Comparison of ENCODE assay signal across 8 cellular contexts in the genomic region with DNA sequence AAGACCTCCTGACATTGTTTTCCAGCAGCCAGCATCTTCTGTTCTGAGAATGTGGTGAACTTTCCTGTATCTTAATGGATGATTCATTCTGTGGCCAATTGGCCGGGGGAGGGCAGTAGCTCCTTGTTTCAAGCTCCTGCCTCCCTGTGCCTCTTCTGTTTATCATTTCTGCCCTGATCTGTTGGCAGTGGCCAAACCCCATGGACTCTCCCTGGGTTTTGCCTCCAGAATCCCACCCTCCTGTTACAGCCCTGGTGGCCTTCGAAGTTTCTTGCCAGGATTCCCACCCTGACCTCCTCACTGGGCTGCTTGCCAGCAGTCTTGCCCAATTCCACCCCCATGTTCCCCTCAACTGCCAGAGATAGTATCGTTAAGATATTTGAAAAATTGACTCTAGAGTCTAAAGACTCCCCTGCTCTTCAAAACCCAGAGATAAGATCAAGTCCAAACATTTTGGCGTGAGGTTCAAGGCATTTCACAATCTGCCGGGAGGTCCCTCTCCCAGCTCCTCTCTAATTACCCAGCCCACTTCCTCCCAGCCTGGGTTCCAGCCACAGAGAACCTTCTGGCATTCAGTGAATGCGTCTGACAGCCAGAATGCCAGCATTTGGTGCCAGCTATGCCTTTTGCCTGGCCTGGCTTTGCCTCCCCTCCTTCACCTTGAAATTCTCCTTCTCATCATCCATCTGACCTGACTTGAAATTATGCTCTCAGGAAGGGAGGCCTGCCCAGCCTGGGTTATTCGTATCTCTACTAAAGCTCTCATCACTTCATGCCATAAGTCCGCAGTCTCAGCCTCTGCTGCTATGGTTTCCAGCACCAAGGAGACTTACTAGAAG. TPM values are rescaled to one million over a fixed set of nuclear protein-coding genes. Genes with fewer than 3 reads are reported as not detected.
DNase-seq lines count a peak whose midpoint lies in the region; ATAC-seq and TF ChIP-seq lines count a peak whose summit lies in the region.

No MANE protein-coding gene starts in this region.

- peak overlapping the region; percentile 67 to 86 (median 84) for H3K27ac ChIP-seq in gastroesophageal sphincter

- H3K36me3 Mint-ChIP-seq in activated CD8-positive, alpha-beta memory T cell treated with anti-CD3 and anti-CD28 coated beads, Interleukin-2, amount 10 ng/mL, durations not matched to agents 7 days and 5 days: no peaks in the 10 kb centered on the region

- TF ChIP-seq EP300 in gastroesophageal sphincter (IDR thresholded peaks at IDR 0.05): no peak

- H3K4me3 Mint-ChIP-seq in activated CD8-positive, alpha-beta memory T cell treated with anti-CD3 and anti-CD28 coated beads, Interleukin-2, amount 10 ng/mL, durations not matched to agents 7 days and 5 days: no peak overlapping the region

- TF ChIP-seq POLR2A in gastroesophageal sphincter (IDR thresholded peaks at IDR 0.05): no peak

- H3K27me3 Mint-ChIP-seq in activated CD8-positive, alpha-beta memory T cell treated with anti-CD3 and anti-CD28 coated beads, Interleukin-2, amount 10 ng/mL, durations not matched to agents 7 days and 5 days: peaks cover 12% of the 10 kb centered on the region

- no peaks in the 10 kb centered on the region for H3K27me3 ChIP-seq in gastroesophageal sphincter

- CTCF ChIA-PET in activated CD8-positive, alpha-beta memory T cell treated with anti-CD3 and anti-CD28 coated beads, Interleukin-2, amount 10 ng/mL, durations not matched to agents 7 days and 5 days (lab: Charles Lee): interaction anchor here (0.7 to 0.9 kb wide), 2 partner anchors 23 to 143 kb away, joined by 3 read pairs; no protein-coding TSS in a partner anchor

- DNase-seq in activated CD8-positive, alpha-beta memory T cell treated with anti-CD3 and anti-CD28 coated beads, Interleukin-2, amount 10 ng/mL, durations not matched to agents 7 days and 5 days: peak; percentile 47
- no peak for DNase-seq in activated CD8-positive, alpha-beta memory T cell treated with anti-CD3 and anti-CD28 coated beads, Interleukin-2, amount 50 U/mL, for 4 hours
- DNase-seq in T1000 (lab: John Stamatoyannopoulos, UW): peak; percentile 59
- DNase-seq in skeletal muscle cell (ENCODE audit: low read depth): peak; percentile 99
- no peak for DNase-seq in midbrain (lab: John Stamatoyannopoulos, UW)
- no peak for DNase-seq in NCI-H524 treated with DMSO at 0.1 percent for 48 hours (lab: John Stamatoyannopoulos, UW)
- no peak for DNase-seq in effector CD8-positive, alpha-beta T cell (lab: John Stamatoyannopoulos, UW)

- WGBS in gastroesophageal sphincter (ENCODE audit: low coverage in 1 of 2), 2 donors: 29 to 55% methylated on average over 6 of the region's 8 CpGs

- H3K9me3 Mint-ChIP-seq in activated CD8-positive, alpha-beta memory T cell treated with anti-CD3 and anti-CD28 coated beads, Interleukin-2, amount 10 ng/mL, durations not matched to agents 7 days and 5 days (ENCODE audit: low read depth): no peaks in the 10 kb centered on the region

- TF ChIP-seq CTCF in gastroesophageal sphincter (IDR thresholded peaks at IDR 0.05): peak in 2 of 4 experiments; percentile 11 to 56

- no peak overlapping the region for H3K27ac Mint-ChIP-seq in activated CD8-positive, alpha-beta memory T cell treated with anti-CD3 and anti-CD28 coated beads, Interleukin-2, amount 10 ng/mL, durations not matched to agents 7 days and 5 days

- H3K36me3 ChIP-seq in gastroesophageal sphincter: no peaks in the 10 kb centered on the region

- no peaks in the 10 kb centered on the region for H3K9me3 ChIP-seq in gastroesophageal sphincter

- peak; percentile 45 for ATAC-seq in activated CD8-positive, alpha-beta memory T cell treated with anti-CD3 and anti-CD28 coated beads, Interleukin-2, amount 10 ng/mL, durations not matched to agents 7 days and 5 days
- ATAC-seq in gastroesophageal sphincter: peak; percentile 89

- peaks cover 25 to 62% (median 40%) of the 10 kb centered on the region in 3 donors for H3K4me1 ChIP-seq in gastroesophageal sphincter

- peaks cover 16% of the 10 kb centered on the region for H3K4me1 Mint-ChIP-seq in activated CD8-positive, alpha-beta memory T cell treated with anti-CD3 and anti-CD28 coated beads, Interleukin-2, amount 10 ng/mL, durations not matched to agents 7 days and 5 days

- H3K4me3 ChIP-seq in gastroesophageal sphincter (no peak overlapping the region), skeletal muscle cell (ENCODE audit: low read depth, low read length) (no peak overlapping the region)

RNA-seq across cellular contexts. Expression of gene TXNRD1, which starts 37.7 kb away (rescaled TPM):
- 100 to 1,000 TPM; 109 to 118 TPM for total RNA-seq in activated CD8-positive, alpha-beta memory T cell treated with anti-CD3 and anti-CD28 coated beads, Interleukin-2, amount 10 ng/mL, durations not matched to agents 7 days and 5 days
- 100 to 1,000 TPM; 230 to 458 (median 305) TPM for total RNA-seq in gastroesophageal sphincter

RNA-seq across cellular contexts. Expression of gene NFYB, which starts 39.9 kb away (rescaled TPM):
- total RNA-seq in activated CD8-positive, alpha-beta memory T cell treated with anti-CD3 and anti-CD28 coated beads, Interleukin-2, amount 10 ng/mL, durations not matched to agents 7 days and 5 days: 10 to 100 TPM; 23.8 to 24.2 TPM
- 100 to 1,000 TPM in 1 of 4 donors, 10 to 100 TPM in 3; 63.7 to 112 (median 78.7) TPM for total RNA-seq in gastroesophageal sphincter

Comparison
In these comparisons a context has a peak if more than half of its experiments do, and no peak if none do; other contexts are left out.
1. DNase-seq: peak in activated CD8-positive, alpha-beta memory T cell treated with anti-CD3 and anti-CD28 coated beads, Interleukin-2, amount 10 ng/mL, durations not matched to agents 7 days and 5 days (single experiment), T1000 (single experiment) and skeletal muscle cell (single experiment); none in activated CD8-positive, alpha-beta memory T cell treated with anti-CD3 and anti-CD28 coated beads, Interleukin-2, amount 50 U/mL, for 4 hours (single experiment), midbrain (single experiment), NCI-H524 treated with DMSO at 0.1 percent for 48 hours (single experiment) and effector CD8-positive, alpha-beta T cell (single experiment).